1 cellular context compared by ENCODE assay signal in genomic region chr5:93791520-93791972, GRCh38.
TF ChIP-seq lines count a peak whose summit lies in the region.

No MANE protein-coding gene starts in this region.

TF ChIP-seq in GM23338, 12 proteins besides CTCF, POLR2A, EP300 and RAD21 (continued from another document):
- no peak for TF ChIP-seq EZH2phosphoT487 (IDR thresholded peaks at IDR 0.05; ENCODE audit: unreplicated experiment)
- TF ChIP-seq ZNF331 (CRISPR knock-in tag; IDR thresholded peaks at IDR 0.05; ENCODE audit: low read depth), result no peak
- no peak for TF ChIP-seq CREB1 (CRISPR knock-in tag; IDR thresholded peaks at IDR 0.05; ENCODE audit: low read depth)
- no peak for TF ChIP-seq EZH2 (IDR thresholded peaks at IDR 0.05; ENCODE audit: low read depth, unreplicated experiment)
- TF ChIP-seq POLR2AphosphoS5 (IDR thresholded peaks at IDR 0.05; ENCODE audit: low read depth), result no peak
- no peak for TF ChIP-seq NANOG (IDR thresholded peaks at IDR 0.05; ENCODE audit: borderline replicate concordance)
- TF ChIP-seq ZNF114 (CRISPR knock-in tag; IDR thresholded peaks at IDR 0.05), result no peak
